ENCODE assay signal across 24 cellular contexts in the genomic region with DNA sequence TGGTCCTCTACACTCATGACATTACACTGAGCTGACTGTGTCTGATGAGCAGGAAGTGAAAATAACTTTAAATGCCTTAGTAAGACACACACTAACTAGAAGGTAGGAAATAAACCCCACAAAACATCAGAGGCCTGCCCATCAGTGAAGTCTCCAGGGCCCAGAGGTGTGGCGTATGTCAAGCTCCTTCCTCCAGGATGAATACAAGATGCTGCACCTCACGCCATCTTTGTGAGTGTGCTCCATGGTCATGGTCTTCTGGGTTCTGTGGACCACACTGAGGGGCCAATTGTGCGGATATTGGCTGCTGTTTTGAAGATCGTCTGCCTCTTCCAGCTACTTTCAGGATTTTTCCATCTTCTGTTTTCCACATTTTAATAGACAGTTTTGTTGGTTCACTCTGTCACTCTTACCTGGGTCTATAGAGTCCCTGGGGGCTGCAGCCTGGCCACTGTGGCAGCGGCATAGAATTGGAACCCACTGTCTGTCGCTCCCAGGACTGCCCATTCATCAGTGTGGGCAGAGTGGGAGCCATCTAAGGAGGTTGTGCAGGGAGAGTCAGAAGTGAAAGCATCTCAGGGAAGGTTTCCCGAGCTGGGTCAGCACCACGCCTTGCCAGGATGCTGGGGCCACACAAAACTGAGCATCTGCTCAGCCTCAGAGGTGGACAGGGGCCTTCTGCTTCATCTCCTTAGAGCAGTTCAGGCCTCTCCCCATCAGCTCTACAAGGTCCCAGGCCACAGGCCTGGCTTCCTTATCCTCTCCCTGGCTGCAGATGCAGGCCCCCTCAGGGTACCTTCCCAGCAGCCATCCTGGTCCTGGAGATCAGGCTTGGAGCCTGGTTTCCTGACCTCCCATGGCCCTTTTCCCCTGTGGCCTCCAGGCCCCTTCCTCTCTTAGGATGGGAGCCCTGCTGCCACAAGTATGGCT. TPM values are rescaled to one million over a fixed set of nuclear protein-coding genes. Genes with fewer than 3 reads are reported as not detected.
"Had no signal": no experiment of that assay in that cellular context is flagged by ENCODE, and none has a peak within 500 bp of the region (broad histone marks: within the 10 kb centered on the region; RNA-seq: fewer than 3 reads in every experiment).

No MANE protein-coding gene starts in this region.

- H3K27me3 ChIP-seq: dorsolateral prefrontal cortex, heart left ventricle, ovary, right atrium auricular region, thyroid gland, upper lobe of left lung, vagina had no signal

- H3K4me1 ChIP-seq: heart left ventricle, right atrium auricular region, suprapubic skin, thyroid gland, upper lobe of left lung, vagina had no signal

- H3K9me3 ChIP-seq: ovary, thyroid gland had no signal

- DNase-seq: cortex of kidney; dorsolateral prefrontal cortex; effector CD8-positive, alpha-beta T cell; heart left ventricle; hippocampal formation; left colon; mammary epithelial cell; mucosa of descending colon; natural killer cell; ovary; small intestine; stimulated activated CD4-positive, alpha-beta T cell treated with anti-CD3 and anti-CD28 coated beads, Interleukin-12 subunit alpha, Interleukin-12 subunit beta, amount 100 ng/mL, for 4 hours; stimulated activated naive CD4-positive, alpha-beta T cell treated with Interleukin-2 at 50 U/mL for 16 hours; thyroid gland had no signal

- H3K4me1 Mint-ChIP-seq: natural killer cell, neural crest cell had no signal

- H3K36me3 ChIP-seq: heart left ventricle, ovary, right atrium auricular region, suprapubic skin, thyroid gland, upper lobe of left lung, vagina had no signal

- H3K4me3 Mint-ChIP-seq: natural killer cell, neural crest cell had no signal

- H3K4me3 ChIP-seq: dorsolateral prefrontal cortex, heart left ventricle, mucosa of descending colon, ovary, right atrium auricular region, suprapubic skin, thyroid gland, upper lobe of left lung, vagina had no signal

- H3K27ac Mint-ChIP-seq: natural killer cell had no signal

- ATAC-seq: esophagus mucosa, heart left ventricle, left colon, mucosa of descending colon, natural killer cell had no signal

- H3K36me3 Mint-ChIP-seq: natural killer cell had no signal

- H3K27ac ChIP-seq: dorsolateral prefrontal cortex, heart left ventricle, ovary, right atrium auricular region, suprapubic skin, thyroid gland, upper lobe of left lung, vagina had no signal

RNA-seq across cellular contexts. Expression of a gene that starts 57.5 kb away (rescaled TPM):
- total RNA-seq: esophagus mucosa, fibroblast of lung, frontal cortex, glomerular endothelial cell, kidney epithelial cell, mammary epithelial cell, natural killer cell, neural crest cell, upper lobe of left lung had no signal
- polyA plus RNA-seq: fibroblast of lung, mammary epithelial cell had no signal
